Comparison of ENCODE assay signal across 30 cellular contexts in the genomic region with DNA sequence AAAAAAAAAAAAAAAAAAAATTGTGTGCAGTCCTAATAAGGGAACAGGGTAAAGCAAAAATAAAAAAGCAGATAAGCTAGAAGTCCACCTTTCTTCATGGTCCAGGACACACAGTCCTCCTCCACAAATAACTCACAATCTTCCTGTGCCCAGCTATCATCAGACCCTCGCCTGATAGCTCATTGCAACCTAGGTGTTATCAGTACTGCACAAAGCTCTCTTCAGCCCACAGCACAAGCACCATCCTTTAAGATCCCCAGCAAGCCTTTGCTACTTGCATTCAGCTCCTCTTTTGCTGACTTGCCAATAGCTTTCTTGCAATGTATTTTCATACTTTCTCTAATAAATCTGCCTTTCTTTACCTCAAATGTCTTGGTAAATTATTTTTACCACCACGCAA. TPM values are rescaled to one million over a fixed set of nuclear protein-coding genes. Genes with fewer than 3 reads are reported as not detected.
DNase-seq lines count a peak whose midpoint lies in the region; ATAC-seq, FAIRE-seq and TF ChIP-seq lines count a peak whose summit lies in the region.
"Had no signal": no experiment of that assay in that cellular context is flagged by ENCODE, and none has a peak within 500 bp of the region (broad histone marks: within the 10 kb centered on the region; RNA-seq: fewer than 3 reads in every experiment).

No MANE protein-coding gene starts in this region.

- peak; percentile 66 for ATAC-seq in K562
- ATAC-seq: A549, GM12878 had no signal

- POLR2A ChIA-PET in K562 (lab: Yijun Ruan, JAX), result interaction anchor here (1.1 to 2.3 kb wide), 4 partner anchors 10 to 47 kb away, joined by 3 to 13 read pairs (median 6); partner anchors contain the start of gene IQUB

- H3K4me3 ChIP-seq in K562 (no peak overlapping the region), left ventricle myocardium inferior (peak overlapping the region; percentile 78), testis (no peak overlapping the region)
- H3K4me3 ChIP-seq: A549; BLaER1 treated with 17β-estradiol and CSF1 and Interleukin-3, amounts not matched to agents 10 nM and 100 nM; GM12878; HAP-1; PC-9 had no signal

- H3K9me3 ChIP-seq in K562 (replicated peaks; ENCODE audit: control insufficient read depth, insufficient read depth, low read depth, low read length), result no peaks in the 10 kb centered on the region
- peaks cover 4% of the 10 kb centered on the region for H3K9me3 ChIP-seq in left ventricle myocardium inferior (replicated peaks)
- no peaks in the 10 kb centered on the region for H3K9me3 ChIP-seq in testis
- H3K9me3 ChIP-seq: A549, HAP-1 had no signal

- intact Hi-C loops in K562 (cut with micrococcal nuclease), result no loop called here
- intact Hi-C loops in left ventricle myocardium inferior (cut with micrococcal nuclease), result no loop called here
- intact Hi-C loops in testis (cut with DNase I; ENCODE audit: low total_unique reads), result no loop called here

- no peaks in the 10 kb centered on the region for H4K20me1 ChIP-seq in K562 (replicated peaks; ENCODE audit: control insufficient read depth, insufficient read depth, low read length)

- peak; percentile 73; the same call in 1 of the 2 replicates for TF ChIP-seq EP300 in K562 (IDR thresholded peaks at IDR 0.05; ENCODE audit: low read length)

- peak overlapping the region; percentile 59 for H3K4me2 ChIP-seq in K562 (ENCODE audit: insufficient read depth, low read length)
- H3K4me2 ChIP-seq: A549; BLaER1 treated with 17β-estradiol and CSF1 and Interleukin-3, amounts not matched to agents 10 nM and 100 nM; PC-9 had no signal

- BruUV-seq in K562 (replicated peaks; lab: Mats Ljungman, UMichigan), result no TSS peak

- peak; percentile 51 for DNase-seq in OCI-M2 (lab: John Stamatoyannopoulos, UW; ENCODE audit: unreplicated experiment)
- peak; percentile 42 to 92 (median 58) for DNase-seq in K562 (ENCODE audit: extremely low read depth in 1 of 4, low spot score in 3 of 4)
- DNase-seq in left ventricle myocardium inferior, result no peak
- peak; percentile 19 for DNase-seq in testis
- DNase-seq in cerebellum (ENCODE audit: low spot score), result no peak
- DNase-seq in NCI-H1048 (lab: John Stamatoyannopoulos, UW), result no peak
- DNase-seq in activated CD4-positive, alpha-beta T cell treated with anti-CD3 and anti-CD28 coated beads, Interleukin-2, amount 50 U/mL, for 48 hours, result no peak
- DNase-seq: AML-193; CD4-positive, alpha-beta T cell; COR-L47; DMS53; GOT3; HFFc6; NCI-H1105; NCI-H1436 treated with DMSO at 0.1 percent for 48 hours; NCI-H187 treated with DMSO at 0.1 percent for 48 hours; NCI-H2171 treated with DMSO at 0.1 percent for 48 hours; NCI-H345; NCI-H524; NCI-H774; NK-92 treated with Interleukin-12 subunit alpha and Interleukin-12 subunit beta, amount 100 ng/mL, for 24 hours; PC-9; SHP77 had no signal

- no peaks in the 10 kb centered on the region for H3K27me3 ChIP-seq in K562 (ENCODE audit: control insufficient read depth in 2 of 2, insufficient read depth in 2 of 2, low read length in 2 of 2)
- no peaks in the 10 kb centered on the region for H3K27me3 ChIP-seq in left ventricle myocardium inferior (ENCODE audit: low read depth)
- H3K27me3 ChIP-seq in testis, result no peaks in the 10 kb centered on the region
- H3K27me3 ChIP-seq: BLaER1 treated with 17β-estradiol and CSF1 and Interleukin-3, amounts not matched to agents 10 nM and 100 nM had no signal

- TF ChIP-seq CTCF in K562 (IDR thresholded peaks at IDR 0.05 in 2 of 3, conservative IDR thresholded peaks at IDR 0.05 in 1 of 3; ENCODE audit: insufficient read depth in 2 of 3, low read depth in 1 of 3, low read length in 3 of 3) (no peak), left ventricle myocardium inferior (IDR thresholded peaks at IDR 0.05; ENCODE audit: borderline replicate concordance) (no peak), testis (IDR thresholded peaks at IDR 0.05) (no peak)

- peaks cover 13 to 28% of the 10 kb centered on the region in 2 experiments for H3K4me1 ChIP-seq in K562 (replicated peaks in 1 of 2; ENCODE audit: control insufficient read depth in 2 of 2, insufficient read depth in 2 of 2, low read length in 2 of 2)
- peaks cover 94% of the 10 kb centered on the region for H3K4me1 ChIP-seq in left ventricle myocardium inferior
- H3K4me1 ChIP-seq in testis, result peaks cover 18% of the 10 kb centered on the region

- TF ChIP-seq POLR2A in K562 (conservative IDR thresholded peaks at IDR 0.05) (no peak), testis (IDR thresholded peaks at IDR 0.05) (no peak)

- CTCF ChIA-PET in K562 (lab: Yijun Ruan, JAX; ENCODE audit: low intra/inter-chr PET ratio), result no interaction called here

- 21% methylated on average over 2 of the region's 2 CpGs for WGBS in K562 (ENCODE audit: insufficient coverage, low coverage, missing lambda C conversion rate)
- 85 to 86% methylated on average over 2 of the region's 2 CpGs for WGBS in testis, 2 donors

- no peak overlapping the region for H2AFZ ChIP-seq in K562 (ENCODE audit: low read depth, low read length)
- H2AFZ ChIP-seq: PC-9 had no signal

- H3K36me3 ChIP-seq in K562 (ENCODE audit: control insufficient read depth, insufficient read depth, low read length) (peaks cover 81% of the 10 kb centered on the region), left ventricle myocardium inferior (peaks cover 67% of the 10 kb centered on the region), testis (ENCODE audit: low read depth, missing control alignments) (no peaks in the 10 kb centered on the region)

- peak; percentile 86 for FAIRE-seq in K562 (lab: Jason Lieb, UNC)
- FAIRE-seq: A549, G401.6, GM12878 had no signal

- H3K9me1 ChIP-seq in K562 (ENCODE audit: control insufficient read depth, insufficient read depth, low read length), result no peaks in the 10 kb centered on the region

- H3K27ac ChIP-seq in K562 (ENCODE audit: extremely low read depth, low read depth, low read length), result peak overlapping the region; percentile 23
- peak overlapping the region; percentile 63 for H3K27ac ChIP-seq in left ventricle myocardium inferior (replicated peaks)
- H3K27ac ChIP-seq in testis, result no peak overlapping the region
- H3K27ac ChIP-seq: A549; BLaER1 treated with 17β-estradiol and CSF1 and Interleukin-3, amounts not matched to agents 10 nM and 100 nM; PC-9 had no signal

- in situ Hi-C loops in K562 (cut with MboI), result no loop called here

- no peak for TF ChIP-seq RAD21 in K562 (CRISPR knock-in tag; conservative IDR thresholded peaks at IDR 0.05 in 1 of 2, IDR thresholded peaks at IDR 0.05 in 1 of 2)

- peaks cover 97% of the 10 kb centered on the region for H3K79me2 ChIP-seq in K562 (ENCODE audit: control insufficient read depth, insufficient read depth, low read length)

- H3K9ac ChIP-seq in K562 (ENCODE audit: insufficient read depth in 1 of 2, low read depth in 2 of 2, low read length in 2 of 2), result peak overlapping the region in 1 of 2 experiments; percentile 5; a peak in 1 of 4 replicates
- H3K9ac ChIP-seq: BLaER1 treated with 17β-estradiol and CSF1 and Interleukin-3, amounts not matched to agents 10 nM and 100 nM had no signal

RNA-seq across cellular contexts. Expression of gene NDUFA5, which starts 5.0 kb away (rescaled TPM):
- total RNA-seq in K562 (2011; cell fraction: chromatin; rRNA removed; ENCODE audit: low replicate concordance), result 25.5 and 92.7 TPM in 2 replicates
- 20.7 and 22.5 TPM in 2 replicates for total RNA-seq in K562 (2011; cell fraction: nucleolus; rRNA removed)
- 62.4 and 97.6 TPM in 2 replicates for total RNA-seq in K562 (2011; cell fraction: nucleoplasm; rRNA removed)
- 187 and 199 TPM in 2 replicates for total RNA-seq in K562 (2014; rRNA removed)
- 377 and 418 TPM in 2 replicates for total RNA-seq in K562 (2014; rRNA removed; fragmentation: Illumina TruSeq; extraction: Trizol)
- 324 and 363 TPM in 2 replicates for total RNA-seq in K562 (2015; rRNA removed; fragmentation: Illumina TruSeq; extraction: Trizol)
- 244 and 267 TPM in 2 replicates for total RNA-seq in K562 (2021)
- 85.5 and 155 TPM in 2 replicates for polyA plus RNA-seq in K562 (2011; rRNA removed)
- 4.9 and 17.7 TPM in 2 replicates for polyA plus RNA-seq in K562 (2011; cell fraction: cytosol; rRNA removed)
- 25.9 and 32.6 TPM in 2 replicates for polyA plus RNA-seq in K562 (2011; cell fraction: nucleus; rRNA removed)
- 154 and 254 TPM in 2 replicates for polyA plus RNA-seq in K562 (2012)
- 257 and 269 TPM in 2 replicates for polyA plus RNA-seq in K562 (2014; fragmentation: Illumina TruSeq; extraction: Trizol)
- 100 to 1,000 TPM; 669 to 677 TPM for polyA plus RNA-seq in K562 (2014; fragmentation: Nextera tagmentation; extraction: Ambion mirVana)
- 245 and 254 TPM in 2 replicates for polyA plus RNA-seq in K562 (2014; rRNA removed)
- 59.6 and 72.6 TPM in 2 replicates for polyA minus RNA-seq in K562 (2011; rRNA and poly(A)+ RNA removed)
- 41.1 and 61.1 TPM in 2 replicates for polyA minus RNA-seq in K562 (2011; cell fraction: cytosol; rRNA and poly(A)+ RNA removed)
- 65.4 and 83.4 TPM in 2 replicates for polyA minus RNA-seq in K562 (2011; cell fraction: nucleus; rRNA and poly(A)+ RNA removed)
- 378 TPM for total RNA-seq in left ventricle myocardium inferior
- 10 to 100 TPM; 49.2 to 68.5 TPM for total RNA-seq in testis
- polyA plus RNA-seq in testis (ENCODE audit: insufficient read depth, low read depth, low replicate concordance), result 83.3 TPM
- total RNA-seq in cerebellum, result 161 TPM

RNA-seq across cellular contexts. Expression of gene IQUB, which starts 18.2 kb away (rescaled TPM):
- 2.5 and 10.0 TPM in 2 replicates for total RNA-seq in K562 (2011; cell fraction: chromatin; rRNA removed; ENCODE audit: low replicate concordance)
- total RNA-seq in K562 (2011; cell fraction: nucleolus; rRNA removed), result 1.7 and 2.1 TPM in 2 replicates
- total RNA-seq in K562 (2011; cell fraction: nucleoplasm; rRNA removed), result 5.5 and 7.8 TPM in 2 replicates
- 0.98 and 1.3 TPM in 2 replicates for total RNA-seq in K562 (2014; rRNA removed)
- 2.4 and 3.1 TPM in 2 replicates for total RNA-seq in K562 (2014; rRNA removed; fragmentation: Illumina TruSeq; extraction: Trizol)
- total RNA-seq in K562 (2015; rRNA removed; fragmentation: Illumina TruSeq; extraction: Trizol), result 2.0 and 2.6 TPM in 2 replicates
- total RNA-seq in K562 (2021), result 1.1 and 1.9 TPM in 2 replicates
- 0.69 and 1.3 TPM in 2 replicates for polyA plus RNA-seq in K562 (2011; rRNA removed)
- polyA plus RNA-seq in K562 (2011; cell fraction: cytosol; rRNA removed), result 0.21 and 0.62 TPM in 2 replicates
- polyA plus RNA-seq in K562 (2011; cell fraction: nucleus; rRNA removed), result 1.3 and 1.5 TPM in 2 replicates
- polyA plus RNA-seq in K562 (2012), result 1.7 and 2.7 TPM in 2 replicates
- 1.4 and 1.6 TPM in 2 replicates for polyA plus RNA-seq in K562 (2014; fragmentation: Illumina TruSeq; extraction: Trizol)
- 1 to 10 TPM; 1.3 to 1.7 TPM for polyA plus RNA-seq in K562 (2014; fragmentation: Nextera tagmentation; extraction: Ambion mirVana)
- 0.58 and 0.62 TPM in 2 replicates for polyA plus RNA-seq in K562 (2014; rRNA removed)
- polyA minus RNA-seq in K562 (2011; rRNA and poly(A)+ RNA removed), result 1.9 and 3.4 TPM in 2 replicates
- 0.73 and 1.2 TPM in 2 replicates for polyA minus RNA-seq in K562 (2011; cell fraction: cytosol; rRNA and poly(A)+ RNA removed)
- 5.7 and 6.2 TPM in 2 replicates for polyA minus RNA-seq in K562 (2011; cell fraction: nucleus; rRNA and poly(A)+ RNA removed)
- 0.38 TPM for total RNA-seq in left ventricle myocardium inferior
- total RNA-seq in testis, result 10 to 100 TPM; 21.3 to 34.6 TPM
- polyA plus RNA-seq in testis (ENCODE audit: insufficient read depth, low read depth, low replicate concordance), result 49.2 TPM
- total RNA-seq in cerebellum, result 8.2 TPM
- total RNA-seq: CD4-positive, alpha-beta T cell had no signal

RNA-seq across cellular contexts. Expression of gene ASB15, which starts 49.0 kb away (rescaled TPM):
- not detected in 2 replicates for total RNA-seq in K562 (2011; cell fraction: chromatin; rRNA removed; ENCODE audit: low replicate concordance)
- total RNA-seq in K562 (2011; cell fraction: nucleolus; rRNA removed), result not detected in 2 replicates
- not detected in 2 replicates for total RNA-seq in K562 (2011; cell fraction: nucleoplasm; rRNA removed)
- total RNA-seq in K562 (2014; rRNA removed), result not detected in 2 replicates
- total RNA-seq in K562 (2014; rRNA removed; fragmentation: Illumina TruSeq; extraction: Trizol), result 0.03 TPM in 1 of 2 replicates, not detected in the other
- total RNA-seq in K562 (2015; rRNA removed; fragmentation: Illumina TruSeq; extraction: Trizol), result 0.04 and 0.19 TPM in 2 replicates
- total RNA-seq in K562 (2021), result 0.04 TPM in 1 of 2 replicates, not detected in the other
- polyA plus RNA-seq in K562 (2011; rRNA removed), result not detected in 2 replicates
- polyA plus RNA-seq in K562 (2011; cell fraction: cytosol; rRNA removed), result not detected in 2 replicates
- not detected in 2 replicates for polyA plus RNA-seq in K562 (2011; cell fraction: nucleus; rRNA removed)
- polyA plus RNA-seq in K562 (2012), result 0.09 and 1.3 TPM in 2 replicates
- polyA plus RNA-seq in K562 (2014; fragmentation: Illumina TruSeq; extraction: Trizol), result 0.03 and 0.04 TPM in 2 replicates
- under 1 TPM; 0.03 to 0.14 TPM for polyA plus RNA-seq in K562 (2014; fragmentation: Nextera tagmentation; extraction: Ambion mirVana)
- 0.11 and 0.12 TPM in 2 replicates for polyA plus RNA-seq in K562 (2014; rRNA removed)
- polyA minus RNA-seq in K562 (2011; rRNA and poly(A)+ RNA removed), result not detected in 2 replicates
- polyA minus RNA-seq in K562 (2011; cell fraction: cytosol; rRNA and poly(A)+ RNA removed), result not detected in 2 replicates
- polyA minus RNA-seq in K562 (2011; cell fraction: nucleus; rRNA and poly(A)+ RNA removed), result not detected in 2 replicates
- total RNA-seq in left ventricle myocardium inferior, result 76.8 TPM
- total RNA-seq in testis, result 1 to 10 TPM; 1.1 to 2.4 TPM
- polyA plus RNA-seq in testis (ENCODE audit: insufficient read depth, low read depth, low replicate concordance), result 5.7 TPM
- total RNA-seq in cerebellum, result 0.64 TPM
- total RNA-seq: CD4-positive, alpha-beta T cell; GM12878; HFFc6; M059J; PC-9; SK-MEL-5 had no signal
- polyA plus RNA-seq: A549, GM12878 had no signal

Comparison
In these comparisons a context has a peak if more than half of its experiments do, and no peak if none do; other contexts are left out.
1. DNase-seq: peak in OCI-M2 (single experiment), K562 (4 of 4) and testis (single experiment); none in left ventricle myocardium inferior (single experiment), cerebellum (single experiment), NCI-H1048 (single experiment) and activated CD4-positive, alpha-beta T cell treated with anti-CD3 and anti-CD28 coated beads, Interleukin-2, amount 50 U/mL, for 48 hours (0 of 2).
2. H3K27ac ChIP-seq: peak in K562 (single experiment) and left ventricle myocardium inferior (single experiment); none in testis (0 of 2).
3. RNA of gene ASB15, which starts 49.0 kb away (total RNA-seq): 76.8 TPM in left ventricle myocardium inferior (single experiment); 1.1 to 2.4 TPM in testis, 0.64 TPM in cerebellum (single experiment) and 0.03 to 0.19 TPM in K562; every median in the first group is over 10 times any median in the second.